10 cellular contexts compared by ENCODE assay signal in the genomic region with DNA sequence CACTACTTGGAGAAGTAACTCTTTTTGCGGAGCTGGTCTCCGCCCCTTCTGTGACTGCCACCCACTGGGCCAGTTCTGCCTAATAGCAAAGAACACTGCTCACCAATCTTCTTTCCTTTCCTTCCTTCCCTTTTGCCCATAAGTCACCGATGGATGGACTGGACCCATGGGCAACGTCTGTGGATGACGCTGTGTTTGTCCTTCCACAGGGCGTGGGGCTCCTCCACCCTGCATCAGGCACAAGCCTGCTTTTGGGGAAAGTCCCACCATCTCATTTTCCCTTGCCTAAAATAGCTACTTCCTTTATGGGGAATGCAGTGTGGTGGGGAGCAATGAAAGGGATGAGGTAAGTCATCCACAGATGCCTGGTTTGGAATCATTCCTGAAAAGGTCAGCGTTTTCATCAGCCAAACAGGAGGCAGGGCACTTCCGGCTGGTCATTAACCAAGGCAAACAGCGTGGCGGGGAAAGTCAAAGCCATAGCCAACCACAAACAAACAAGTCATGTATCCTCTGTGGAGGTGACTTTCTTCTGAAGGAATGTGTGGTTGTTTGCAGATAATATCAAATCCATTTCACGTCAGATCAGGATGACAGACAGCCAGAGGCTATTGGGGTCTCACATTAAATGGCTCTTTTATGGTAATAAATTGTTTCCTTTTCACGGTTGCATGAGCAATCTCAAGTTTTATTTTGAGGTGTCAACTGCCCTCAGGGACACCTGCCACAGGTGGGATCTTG. TPM values are rescaled to one million over a fixed set of nuclear protein-coding genes. Genes with fewer than 3 reads are reported as not detected.
A peak's percentile ranks its signal among the peaks of the same experiment; 100 is the strongest.
DNase-seq lines count a peak whose midpoint lies in the region; ATAC-seq, FAIRE-seq and TF ChIP-seq lines count a peak whose summit lies in the region.
"Had no signal": no experiment of that assay in that cellular context is flagged by ENCODE, and none has a peak within 500 bp of the region (broad histone marks: within the 10 kb centered on the region; RNA-seq: fewer than 3 reads in every experiment).

No MANE protein-coding gene starts in this region.

- peak; percentile 89 for ATAC-seq in HepG2
- ATAC-seq in HG02571 (IDR thresholded peaks at IDR 0.05; ENCODE audit: unreplicated experiment), result no peak
- no peak for ATAC-seq in GM21390 (IDR thresholded peaks at IDR 0.05; ENCODE audit: unreplicated experiment)
- ATAC-seq: activated CD4-positive, CD25-positive, alpha-beta regulatory T cell treated with anti-CD3 and anti-CD28 coated beads, Interleukin-2, amount 50 U/mL, for 24 hours had no signal

- 0% methylated on average over 12 of the region's 12 CpGs for WGBS in HepG2 (ENCODE audit: low lambda C conversion rate)

- H4K20me1 ChIP-seq in HepG2 (ENCODE audit: insufficient read depth, low read length), result no peaks in the 10 kb centered on the region

- H3K9me3 ChIP-seq in HepG2 (ENCODE audit: low read length), result no peaks in the 10 kb centered on the region

- no peaks in the 10 kb centered on the region for H3K4me1 Mint-ChIP-seq in activated CD4-positive, alpha-beta T cell treated with anti-CD3 and anti-CD28 coated beads, Interleukin-2, amount 10 ng/mL, durations not matched to agents 24 days and 14 days

- POLR2A ChIA-PET in HepG2 (lab: Yijun Ruan, JAX), result interaction anchor here (1.0 to 5.2 kb wide), 26 partner anchors 10 to 146 kb away, joined by 3 to 57 read pairs (median 5); a partner anchor contains a TSS

- no peaks in the 10 kb centered on the region for H3K9me3 Mint-ChIP-seq in activated CD4-positive, alpha-beta T cell treated with anti-CD3 and anti-CD28 coated beads, Interleukin-2, amount 10 ng/mL, durations not matched to agents 24 days and 14 days

- FAIRE-seq in HepG2 (lab: Jason Lieb, UNC), result peak; percentile 95

- peak; percentile 31 for TF ChIP-seq CTCF in HepG2 (CRISPR knock-in tag; IDR thresholded peaks at IDR 0.05)

- peak overlapping the region; percentile 70 for H3K9ac ChIP-seq in HepG2 (ENCODE audit: insufficient read depth, low read depth, low read length)

- TF ChIP-seq RAD21 in HepG2 (CRISPR knock-in tag; IDR thresholded peaks at IDR 0.05), result no peak

- H3K27ac ChIP-seq in HepG2 (ENCODE audit: extremely low read length, insufficient read depth, low read length), result peak overlapping the region; percentile 65

- no peak overlapping the region for H3K4me3 Mint-ChIP-seq in activated CD4-positive, alpha-beta T cell treated with anti-CD3 and anti-CD28 coated beads, Interleukin-2, amount 10 ng/mL, durations not matched to agents 24 days and 14 days

- CTCF ChIA-PET in HepG2 (lab: Yijun Ruan, JAX; ENCODE audit: low intra/inter-chr PET ratio, low total read pairs), result no interaction called here

- 0 out of 5 replicates have a peak, but pooled peaks cover 0 to 13% of the 10 kb centered on the region in 2 experiments for H3K27me3 ChIP-seq in HepG2 (ENCODE audit: control insufficient read depth in 1 of 2, insufficient read depth in 2 of 2, low read length in 2 of 2)

- DNase-seq in 8988T, result peak; percentile 39
- DNase-seq in HS-27A (ENCODE audit: low read depth), result peak; percentile 87
- DNase-seq in astrocyte of the hippocampus (ENCODE audit: low read depth, low spot score), result peak; percentile 96
- peak; percentile 98 for DNase-seq in HepG2 (ENCODE audit: low spot score)
- no peak for DNase-seq in HUDEP-2 (lab: John Stamatoyannopoulos, UW; ENCODE audit: unreplicated experiment in 76 of 76)
- DNase-seq in activated CD4-positive, alpha-beta T cell treated with anti-CD3 and anti-CD28 coated beads, Interleukin-2, amount 10 ng/mL, durations not matched to agents 24 days and 14 days, result no peak
- DNase-seq: GDM1 had no signal

- intact Hi-C loops in HepG2 (cut with micrococcal nuclease; ENCODE audit: unreplicated experiment), result loop anchor here (5.0 kb wide), 1 partner anchor 51 kb away; a partner anchor contains a TSS
- intact Hi-C loops in activated CD4-positive, alpha-beta T cell treated with anti-CD3 and anti-CD28 coated beads, Interleukin-2, amount 10 ng/mL, durations not matched to agents 24 days and 14 days (cut with micrococcal nuclease), result no loop called here

- no peaks in the 10 kb centered on the region for H3K36me3 Mint-ChIP-seq in activated CD4-positive, alpha-beta T cell treated with anti-CD3 and anti-CD28 coated beads, Interleukin-2, amount 10 ng/mL, durations not matched to agents 24 days and 14 days (ENCODE audit: low read depth)

- H3K4me2 ChIP-seq in HepG2 (ENCODE audit: low read depth, low read length), result peak overlapping the region; percentile 84

- peaks cover 79% of the 10 kb centered on the region for H3K4me1 ChIP-seq in HepG2 (ENCODE audit: insufficient read depth, low read length)

- no TSS peak for BruUV-seq in HepG2 (replicated peaks; lab: Mats Ljungman, UMichigan)

- no peaks in the 10 kb centered on the region for H3K36me3 ChIP-seq in HepG2 (replicated peaks in 1 of 2; ENCODE audit: control insufficient read depth in 1 of 2, insufficient read depth in 2 of 2, low read length in 2 of 2)

- peak overlapping the region; percentile 46 to 64 (median 57); a peak in 4 of 6 replicates for H3K4me3 ChIP-seq in HepG2 (replicated peaks in 1 of 3; ENCODE audit: insufficient read depth in 1 of 3, low read depth in 2 of 3, low read length in 3 of 3)

- TF ChIP-seq EP300 in HepG2 (IDR thresholded peaks at IDR 0.05; ENCODE audit: low read depth in 2 of 2, low read length in 2 of 2) (peak; percentile 75 to 98; a peak in 3 of 4 replicates), HepG2 (CRISPR knock-in tag; IDR thresholded peaks at IDR 0.05; ENCODE audit: borderline replicate concordance) (peak; percentile 99)

- H3K27ac Mint-ChIP-seq in activated CD4-positive, alpha-beta T cell treated with anti-CD3 and anti-CD28 coated beads, Interleukin-2, amount 10 ng/mL, durations not matched to agents 24 days and 14 days, result no peak overlapping the region

- in situ Hi-C loops in HepG2 (cut with HindIII; ENCODE audit: extremely low pct_ligation_motif_present, low pct_unique_long_range_greater_than_20kb), result loop anchor here (5.0 kb wide), 1 partner anchor 89 kb away; no protein-coding TSS in a partner anchor

- peaks cover 1% of the 10 kb centered on the region for H3K27me3 Mint-ChIP-seq in activated CD4-positive, alpha-beta T cell treated with anti-CD3 and anti-CD28 coated beads, Interleukin-2, amount 10 ng/mL, durations not matched to agents 24 days and 14 days

- TF ChIP-seq POLR2A in HepG2 (IDR thresholded peaks at IDR 0.05; ENCODE audit: insufficient read depth in 1 of 2, low read depth in 2 of 2, low read length in 2 of 2), result peak in 1 of 2 experiments; percentile 2; a peak in 1 of 4 replicates

- H3K79me2 ChIP-seq in HepG2 (ENCODE audit: insufficient read depth, low read length), result no peaks in the 10 kb centered on the region

- H2AFZ ChIP-seq in HepG2 (ENCODE audit: low read length), result no peak overlapping the region

RNA-seq across cellular contexts. Expression of a gene that starts 30.7 kb away (rescaled TPM):
- total RNA-seq in HepG2 (2016; rRNA removed; fragmentation: Illumina TruSeq; extraction: Trizol), result 11.7 and 15.1 TPM in 2 replicates
- 4.0 and 4.2 TPM in 2 replicates for total RNA-seq in HepG2 (2016; cell fraction: cytosol; rRNA removed; fragmentation: Illumina TruSeq; extraction: Trizol; ENCODE audit: low read depth)
- 11.7 and 14.4 TPM in 2 replicates for total RNA-seq in HepG2 (2016; cell fraction: insoluble cytoplasmic fraction; rRNA removed; fragmentation: Illumina TruSeq; extraction: Trizol)
- total RNA-seq in HepG2 (2016; cell fraction: membrane; rRNA removed; fragmentation: Illumina TruSeq; extraction: Trizol), result 9.8 and 10.7 TPM in 2 replicates
- total RNA-seq in HepG2 (2016; cell fraction: nucleus; rRNA removed; fragmentation: Illumina TruSeq; extraction: Trizol), result 10.8 and 11.7 TPM in 2 replicates
- 11.9 and 14.4 TPM in 2 replicates for polyA plus RNA-seq in HepG2 (2011; rRNA removed)
- 18.3 and 21.5 TPM in 2 replicates for polyA plus RNA-seq in HepG2 (2011; cell fraction: cytosol; rRNA removed)
- 15.4 and 17.5 TPM in 2 replicates for polyA plus RNA-seq in HepG2 (2011; cell fraction: nucleus; rRNA removed)
- polyA plus RNA-seq in HepG2 (2012), result 9.2 and 11.4 TPM in 2 replicates
- polyA plus RNA-seq in HepG2 (2016; cell fraction: cytosol; fragmentation: Illumina TruSeq; extraction: Trizol; ENCODE audit: low read depth), result 3.0 and 3.1 TPM in 2 replicates
- 11.2 and 12.0 TPM in 2 replicates for polyA plus RNA-seq in HepG2 (2016; cell fraction: insoluble cytoplasmic fraction; fragmentation: Illumina TruSeq; extraction: Trizol; ENCODE audit: low read depth)
- polyA plus RNA-seq in HepG2 (2016; cell fraction: membrane; fragmentation: Illumina TruSeq; extraction: Trizol; ENCODE audit: low read depth), result 6.4 and 7.0 TPM in 2 replicates
- 11.4 and 12.6 TPM in 2 replicates for polyA plus RNA-seq in HepG2 (2016; cell fraction: nucleus; fragmentation: Illumina TruSeq; extraction: Trizol; ENCODE audit: insufficient read depth, low read depth)
- polyA minus RNA-seq in HepG2 (2011; rRNA and poly(A)+ RNA removed; ENCODE audit: low replicate concordance), result 21.1 and 25.1 TPM in 2 replicates
- 9.8 and 9.9 TPM in 2 replicates for polyA minus RNA-seq in HepG2 (2011; cell fraction: cytosol; rRNA and poly(A)+ RNA removed)
- polyA minus RNA-seq in HepG2 (2011; cell fraction: nucleus; rRNA and poly(A)+ RNA removed), result 24.2 and 25.4 TPM in 2 replicates
- 14.4 and 15.3 TPM in 2 replicates for total RNA-seq in activated CD4-positive, alpha-beta T cell treated with anti-CD3 and anti-CD28 coated beads, Interleukin-2, amount 10 ng/mL, durations not matched to agents 24 days and 14 days

RNA-seq across cellular contexts. Expression of a gene that starts 50.1 kb away (rescaled TPM):
- 1.4 and 1.6 TPM in 2 replicates for total RNA-seq in HepG2 (2016; rRNA removed; fragmentation: Illumina TruSeq; extraction: Trizol)
- 0.71 and 0.91 TPM in 2 replicates for total RNA-seq in HepG2 (2016; cell fraction: cytosol; rRNA removed; fragmentation: Illumina TruSeq; extraction: Trizol; ENCODE audit: low read depth)
- 1.4 and 1.9 TPM in 2 replicates for total RNA-seq in HepG2 (2016; cell fraction: insoluble cytoplasmic fraction; rRNA removed; fragmentation: Illumina TruSeq; extraction: Trizol)
- 1.5 and 1.7 TPM in 2 replicates for total RNA-seq in HepG2 (2016; cell fraction: membrane; rRNA removed; fragmentation: Illumina TruSeq; extraction: Trizol)
- 0.99 and 1.1 TPM in 2 replicates for total RNA-seq in HepG2 (2016; cell fraction: nucleus; rRNA removed; fragmentation: Illumina TruSeq; extraction: Trizol)
- polyA plus RNA-seq in HepG2 (2011; rRNA removed), result 4.2 and 8.9 TPM in 2 replicates
- 4.3 and 4.7 TPM in 2 replicates for polyA plus RNA-seq in HepG2 (2011; cell fraction: cytosol; rRNA removed)
- polyA plus RNA-seq in HepG2 (2011; cell fraction: nucleus; rRNA removed), result 6.6 and 7.6 TPM in 2 replicates
- polyA plus RNA-seq in HepG2 (2012), result 2.1 and 6.2 TPM in 2 replicates
- polyA plus RNA-seq in HepG2 (2016; cell fraction: cytosol; fragmentation: Illumina TruSeq; extraction: Trizol; ENCODE audit: low read depth), result 0.32 and 0.38 TPM in 2 replicates
- 1.7 and 1.8 TPM in 2 replicates for polyA plus RNA-seq in HepG2 (2016; cell fraction: insoluble cytoplasmic fraction; fragmentation: Illumina TruSeq; extraction: Trizol; ENCODE audit: low read depth)
- 0.63 and 0.72 TPM in 2 replicates for polyA plus RNA-seq in HepG2 (2016; cell fraction: membrane; fragmentation: Illumina TruSeq; extraction: Trizol; ENCODE audit: low read depth)
- polyA plus RNA-seq in HepG2 (2016; cell fraction: nucleus; fragmentation: Illumina TruSeq; extraction: Trizol; ENCODE audit: insufficient read depth, low read depth), result 2.7 and 3.4 TPM in 2 replicates
- polyA minus RNA-seq in HepG2 (2011; rRNA and poly(A)+ RNA removed; ENCODE audit: low replicate concordance), result 3.9 and 12.1 TPM in 2 replicates
- 6.2 and 6.6 TPM in 2 replicates for polyA minus RNA-seq in HepG2 (2011; cell fraction: cytosol; rRNA and poly(A)+ RNA removed)
- 1.7 and 3.1 TPM in 2 replicates for polyA minus RNA-seq in HepG2 (2011; cell fraction: nucleus; rRNA and poly(A)+ RNA removed)
- total RNA-seq in activated CD4-positive, alpha-beta T cell treated with anti-CD3 and anti-CD28 coated beads, Interleukin-2, amount 10 ng/mL, durations not matched to agents 24 days and 14 days, result 6.6 and 7.5 TPM in 2 replicates

Comparison
In these comparisons a context has a peak if more than half of its experiments do, and no peak if none do; other contexts are left out.
1. DNase-seq: peak in 8988T (single experiment), HS-27A (single experiment), astrocyte of the hippocampus (single experiment) and HepG2 (single experiment); none in HUDEP-2 (0 of 76) and activated CD4-positive, alpha-beta T cell treated with anti-CD3 and anti-CD28 coated beads, Interleukin-2, amount 10 ng/mL, durations not matched to agents 24 days and 14 days (single experiment).